8 cellular contexts compared by ENCODE assay signal in the genomic region with DNA sequence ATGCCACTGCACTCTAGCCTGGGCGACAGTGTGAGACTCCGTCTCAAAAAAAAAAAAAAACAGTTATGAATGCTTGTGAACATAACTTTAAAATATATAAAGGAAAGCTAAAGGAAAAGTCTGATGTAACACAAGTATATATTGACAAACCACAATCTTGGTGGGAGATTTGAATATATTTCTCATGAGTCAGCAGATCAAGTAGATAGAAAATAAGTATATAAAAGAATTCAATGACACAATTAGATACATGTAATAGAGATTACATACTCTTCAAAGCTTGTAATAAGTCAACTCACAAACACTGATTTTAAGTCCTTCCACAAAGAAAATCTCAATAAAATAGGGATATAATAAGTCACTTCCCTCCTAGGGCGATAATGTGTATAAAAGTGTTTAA. TPM values are rescaled to one million over a fixed set of nuclear protein-coding genes. Genes with fewer than 3 reads are reported as not detected.
DNase-seq lines count a peak whose midpoint lies in the region; TF ChIP-seq lines count a peak whose summit lies in the region.
"Not testable (repeated sequence)": the region's sequence is repeated elsewhere in the genome, so short reads cannot be mapped to it uniquely, and the experiment has no call there.

No MANE protein-coding gene starts in this region.

- H2BK120ac ChIP-seq in mesenchymal stem cell (ENCODE audit: low read depth, low read length): peak overlapping the region; percentile 49

- H3K36me3 ChIP-seq in ACC112 (ENCODE audit: insufficient read depth, low read length): peaks cover 13% of the 10 kb centered on the region
- peaks cover 34% of the 10 kb centered on the region for H3K36me3 ChIP-seq in GM23248 (ENCODE audit: low read depth)
- peaks cover 33 to 42% of the 10 kb centered on the region in 2 experiments for H3K36me3 ChIP-seq in mesenchymal stem cell (ENCODE audit: control insufficient read depth in 1 of 2, insufficient read depth in 2 of 2, low read depth in 1 of 2, low read length in 2 of 2)
- H3K36me3 ChIP-seq in osteoblast (ENCODE audit: insufficient read depth, low read length): peaks cover 47% of the 10 kb centered on the region
- H3K36me3 ChIP-seq in vagina: peaks cover 0 to 16% of the 10 kb centered on the region in 2 donors

- intact Hi-C loops in vagina (cut with DNase I): not testable (repeated sequence)

- H3K27ac Mint-ChIP-seq in activated T-cell treated with anti-CD3 and anti-CD28 coated beads, Interleukin-2, amount 50 U/mL, for 24 hours: peak overlapping the region; percentile 40
- peak overlapping the region; percentile 91 for H3K27ac Mint-ChIP-seq in chondrocyte (ENCODE audit: unreplicated experiment)

- not testable (repeated sequence) for H3K9me3 ChIP-seq in GM23248 (ENCODE audit: low read depth); mesenchymal stem cell (ENCODE audit: control insufficient read depth, low read length); osteoblast (ENCODE audit: low read depth, low read length); vagina

- not testable (repeated sequence) for H3K9me3 Mint-ChIP-seq in activated T-cell treated with anti-CD3 and anti-CD28 coated beads, Interleukin-2, amount 50 U/mL, for 24 hours; chondrocyte (ENCODE audit: low read depth)

- H3K23ac ChIP-seq in mesenchymal stem cell (ENCODE audit: low read length in 2 of 2): not testable (repeated sequence)

- H3K18ac ChIP-seq in mesenchymal stem cell (ENCODE audit: low read depth in 1 of 2, low read length in 2 of 2): not testable (repeated sequence)

- not testable (repeated sequence) for H2BK12ac ChIP-seq in mesenchymal stem cell (ENCODE audit: low read length in 2 of 2)

- peaks cover 43% of the 10 kb centered on the region for H3K4me1 Mint-ChIP-seq in activated T-cell treated with anti-CD3 and anti-CD28 coated beads, Interleukin-2, amount 50 U/mL, for 24 hours (ENCODE audit: low read depth)
- peaks cover 43% of the 10 kb centered on the region for H3K4me1 Mint-ChIP-seq in chondrocyte (ENCODE audit: low read depth)

- not testable (repeated sequence) for H3K9me2 ChIP-seq in GM23248 (ENCODE audit: insufficient read depth)

- not testable (repeated sequence) for H3K4me3 ChIP-seq in ACC112 (ENCODE audit: low read depth, low read length); GM23248; mesenchymal stem cell (ENCODE audit: insufficient read depth in 1 of 2, low read depth in 1 of 2, low read length in 2 of 2); osteoblast (ENCODE audit: insufficient read depth, low read length); skin epidermis; vagina

- H3K4me2 ChIP-seq in GM23248 (ENCODE audit: unreplicated experiment): peak overlapping the region; percentile 57
- not testable (repeated sequence) for H3K4me2 ChIP-seq in mesenchymal stem cell (ENCODE audit: low read length, poor library complexity, severe bottlenecking); osteoblast (ENCODE audit: insufficient read depth, low read length)

- not testable (repeated sequence) for H2BK5ac ChIP-seq in mesenchymal stem cell (ENCODE audit: low read depth, low read length, poor library complexity, severe bottlenecking)

- peaks cover 79% of the 10 kb centered on the region for H3K36me3 Mint-ChIP-seq in activated T-cell treated with anti-CD3 and anti-CD28 coated beads, Interleukin-2, amount 50 U/mL, for 24 hours (ENCODE audit: low read depth)
- H3K36me3 Mint-ChIP-seq in chondrocyte (ENCODE audit: low read depth): peaks cover 26% of the 10 kb centered on the region

- whole genome bisulfite sequencing in GM23248 (ENCODE audit: low coverage in 1 of 2, low lambda C conversion rate in 2 of 2, missing lambda C conversion rate in 2 of 2), 2 experiments: 90 to 93% methylated on average over 3 of the region's 3 CpGs
- 100% methylated on average over 1 of the region's 3 CpGs for WGBS in mesenchymal stem cell

- H3K14ac ChIP-seq in mesenchymal stem cell (ENCODE audit: low read length in 2 of 2): not testable (repeated sequence)

- not testable (repeated sequence) for H2AK5ac ChIP-seq in mesenchymal stem cell (ENCODE audit: low read length, severe bottlenecking)

- not testable (repeated sequence) for H3K4ac ChIP-seq in mesenchymal stem cell (ENCODE audit: low read depth in 1 of 2, low read length in 2 of 2)

- H4K8ac ChIP-seq in mesenchymal stem cell (ENCODE audit: low read length): not testable (repeated sequence)

- H4K91ac ChIP-seq in mesenchymal stem cell (ENCODE audit: low read length): not testable (repeated sequence)

- not testable (repeated sequence) for TF ChIP-seq CTCF in chondrocyte (IDR thresholded peaks at IDR 0.05); osteoblast (IDR thresholded peaks at IDR 0.05; ENCODE audit: extremely low read depth, low read depth, low read length); vagina (IDR thresholded peaks at IDR 0.05)

- H2BK15ac ChIP-seq in mesenchymal stem cell (ENCODE audit: low read depth, poor library complexity, severe bottlenecking): not testable (repeated sequence)

- in situ Hi-C loops in GM23248 (cut with MboI): not testable (repeated sequence)

- H3K4me3 Mint-ChIP-seq in activated T-cell treated with anti-CD3 and anti-CD28 coated beads, Interleukin-2, amount 50 U/mL, for 24 hours: not testable (repeated sequence)
- peak overlapping the region; percentile 6 for H3K4me3 Mint-ChIP-seq in chondrocyte (ENCODE audit: unreplicated experiment)

- peaks cover 51% of the 10 kb centered on the region for H3F3A ChIP-seq in GM23248 (ENCODE audit: insufficient read depth)

- H2AFZ ChIP-seq in ACC112 (ENCODE audit: low read length, unreplicated experiment); GM23248; mesenchymal stem cell (ENCODE audit: low read depth, low read length); osteoblast (ENCODE audit: low read length): not testable (repeated sequence)

- H3K4me1 ChIP-seq in ACC112 (ENCODE audit: control insufficient read depth, insufficient read depth, low read length, unreplicated experiment) (peaks cover 28% of the 10 kb centered on the region), GM23248 (ENCODE audit: insufficient read depth) (peaks cover 37% of the 10 kb centered on the region), osteoblast (ENCODE audit: insufficient read depth, low read length) (peaks cover 36% of the 10 kb centered on the region), vagina (peaks cover 10% of the 10 kb centered on the region)
- H3K4me1 ChIP-seq in mesenchymal stem cell (ENCODE audit: control insufficient read depth, insufficient read depth, low read depth, low read length): not testable (repeated sequence)

- not testable (repeated sequence) for DNase-seq in GM23248; activated T-cell treated with anti-CD3 and anti-CD28 coated beads, Interleukin-2, amount 50 U/mL, for 24 hours; chondrocyte (ENCODE audit: low spot score); mesenchymal stem cell; osteoblast (ENCODE audit: insufficient read length, low spot score, missing footprints); vagina (ENCODE audit: extremely low spot score in 2 of 2)

- not testable (repeated sequence) for H4K20me1 ChIP-seq in GM23248 (ENCODE audit: insufficient read depth); osteoblast (ENCODE audit: insufficient read depth, low read length)

- H3K79me2 ChIP-seq in ACC112 (ENCODE audit: control insufficient read depth, insufficient read depth, low read length, unreplicated experiment): not testable (repeated sequence)
- H3K79me2 ChIP-seq in GM23248 (ENCODE audit: insufficient read depth) (peaks cover 27% of the 10 kb centered on the region), osteoblast (ENCODE audit: insufficient read depth, low read length) (peaks cover 21% of the 10 kb centered on the region)

- not testable (repeated sequence) for H3K9ac ChIP-seq in GM23248
- H3K9ac ChIP-seq in mesenchymal stem cell (ENCODE audit: low read length): peak overlapping the region; percentile 79

- peaks cover 16% of the 10 kb centered on the region for H3K79me1 ChIP-seq in mesenchymal stem cell (replicated peaks; ENCODE audit: low read length, poor library complexity, severe bottlenecking)

- peak overlapping the region; percentile 85 for H3K27ac ChIP-seq in ACC112 (ENCODE audit: low read depth, low read length)
- peak overlapping the region; percentile 86 for H3K27ac ChIP-seq in GM23248
- H3K27ac ChIP-seq in mesenchymal stem cell (ENCODE audit: low read length, poor library complexity, severe bottlenecking): not testable (repeated sequence)
- H3K27ac ChIP-seq in osteoblast (ENCODE audit: low read depth, low read length): peak overlapping the region; percentile 49
- peak overlapping the region in 11 of 21 experiments; percentile 25 to 85 (median 62) for H3K27ac ChIP-seq in skin epidermis
- peak overlapping the region; percentile 80 for H3K27ac ChIP-seq in vagina

- TF ChIP-seq POLR2A in vagina (IDR thresholded peaks at IDR 0.05): not testable (repeated sequence)

- H3K27me3 ChIP-seq in ACC112 (ENCODE audit: insufficient read depth, low read length); GM23248 (replicated peaks; ENCODE audit: insufficient read depth); mesenchymal stem cell (ENCODE audit: control insufficient read depth in 1 of 2, insufficient read depth in 1 of 2, low read length in 2 of 2); osteoblast (ENCODE audit: insufficient read depth, low read length); vagina: not testable (repeated sequence)

- H3K27me3 Mint-ChIP-seq in activated T-cell treated with anti-CD3 and anti-CD28 coated beads, Interleukin-2, amount 50 U/mL, for 24 hours; chondrocyte (ENCODE audit: low read depth): not testable (repeated sequence)

RNA-seq across cellular contexts. Expression of a gene that starts 40.2 kb away (rescaled TPM):
- 61.2 and 71.3 TPM in 2 replicates for total RNA-seq in GM23248 (2014; rRNA removed; shearing (Covaris generic))
- polyA plus RNA-seq in GM23248 (2016; fragmentation: Nextera tagmentation; extraction: Ambion mirVana): 108 and 112 TPM in 2 replicates
- 47.4 to 50.3 TPM (median 49.3 TPM) in 3 replicates for total RNA-seq in chondrocyte
- 116 TPM for polyA plus RNA-seq in mesenchymal stem cell (2013, experiment 1 of 2)
- 117 TPM for polyA plus RNA-seq in mesenchymal stem cell (2013, experiment 2 of 2)
- 59.7 and 75.7 TPM in 2 replicates for total RNA-seq in osteoblast
- total RNA-seq in vagina: 70.0 TPM

RNA-seq across cellular contexts. Expression of a gene that starts 40.8 kb away (rescaled TPM):
- 63.9 and 73.1 TPM in 2 replicates for total RNA-seq in GM23248 (2014; rRNA removed; shearing (Covaris generic))
- 57.8 and 61.1 TPM in 2 replicates for polyA plus RNA-seq in GM23248 (2016; fragmentation: Nextera tagmentation; extraction: Ambion mirVana)
- total RNA-seq in chondrocyte: 120 to 156 TPM (median 125 TPM) in 3 replicates
- 65.6 TPM for polyA plus RNA-seq in mesenchymal stem cell (2013, experiment 1 of 2)
- 63.6 TPM for polyA plus RNA-seq in mesenchymal stem cell (2013, experiment 2 of 2)
- total RNA-seq in osteoblast: 82.5 and 90.5 TPM in 2 replicates
- total RNA-seq in vagina: 59.2 TPM
